In genomic region chr5:167489202-167489601, GRCh38 we compare ENCODE assay signal across 15 cellular contexts.
DNase-seq lines count a peak whose midpoint lies in the region; ATAC-seq and TF ChIP-seq lines count a peak whose summit lies in the region.
"Had no signal": no experiment of that assay in that cellular context is flagged by ENCODE, and none has a peak within 500 bp of the region (broad histone marks: within the 10 kb centered on the region; RNA-seq: fewer than 3 reads in every experiment).

No MANE protein-coding gene starts in this region.

- no peak overlapping the region for H3K56ac ChIP-seq in H9 (ENCODE audit: insufficient read length, low read depth, low read length)

- H2BK15ac ChIP-seq in H9 (ENCODE audit: low read depth, low read length) = no peak overlapping the region

- no peaks in the 10 kb centered on the region for H3K9me3 Mint-ChIP-seq in activated T-helper 1 cell treated with anti-CD3 and anti-CD28 coated beads, Interleukin-12 subunit alpha, Interleukin-12 subunit beta, Interleukin-2, Interleukin-4 antibody, amounts not matched to agents 30 ng/mL and 10 ng/mL and 1 ng/mL, durations not matched to agents 14 hours and 24 hours and 36 hours
- H3K9me3 Mint-ChIP-seq in GM23338 (no peaks in the 10 kb centered on the region), H9 (no peaks in the 10 kb centered on the region)

- no peak overlapping the region for H4K8ac ChIP-seq in H9 (replicated peaks; ENCODE audit: insufficient read length, low read depth, low read length)

- in situ Hi-C loops in astrocyte of the spinal cord (cut with HindIII; ENCODE audit: low sequenced_read_pairs) = no loop called here

- no peak overlapping the region for H2BK120ac ChIP-seq in H9 (ENCODE audit: low read depth, low read length, poor library complexity, severe bottlenecking)

- H3K36me3 ChIP-seq in GM23338 (ENCODE audit: insufficient read depth) = no peaks in the 10 kb centered on the region
- H3K36me3 ChIP-seq in Karpas-422 (ENCODE audit: insufficient read depth, low read length) = no peaks in the 10 kb centered on the region

- H3K18ac ChIP-seq in H9 (ENCODE audit: insufficient read length, low read depth, low read length) = no peak overlapping the region

- no peaks in the 10 kb centered on the region for H3K79me2 ChIP-seq in GM23338 (replicated peaks; ENCODE audit: insufficient read depth)
- no peaks in the 10 kb centered on the region for H3K79me2 ChIP-seq in Karpas-422 (ENCODE audit: low read length)
- no peaks in the 10 kb centered on the region for H3K79me2 ChIP-seq in H9 (ENCODE audit: insufficient read depth, low read length)

- H3K4me3 ChIP-seq in astrocyte of the spinal cord (ENCODE audit: low read depth, low read length) (no peak overlapping the region), GM23338 (no peak overlapping the region), Karpas-422 (ENCODE audit: low read length) (no peak overlapping the region)
- H3K4me3 ChIP-seq: K562 had no signal

- H4K91ac ChIP-seq in H9 (ENCODE audit: insufficient read length, low read depth, low read length) = no peak overlapping the region

- H3K23me2 ChIP-seq in H9 (ENCODE audit: insufficient read length, low read depth, low read length, poor library complexity, severe bottlenecking) = no peaks in the 10 kb centered on the region

- no peaks in the 10 kb centered on the region for H3K36me3 Mint-ChIP-seq in activated T-helper 1 cell treated with anti-CD3 and anti-CD28 coated beads, Interleukin-12 subunit alpha, Interleukin-12 subunit beta, Interleukin-2, Interleukin-4 antibody, amounts not matched to agents 30 ng/mL and 10 ng/mL and 1 ng/mL, durations not matched to agents 14 hours and 24 hours and 36 hours (ENCODE audit: low read depth)
- H3K36me3 Mint-ChIP-seq in GM23338 (ENCODE audit: low read depth) = no peaks in the 10 kb centered on the region
- no peaks in the 10 kb centered on the region for H3K36me3 Mint-ChIP-seq in H9 (ENCODE audit: insufficient read depth in 1 of 3, low read depth in 3 of 3)

- H3F3A ChIP-seq in GM23338 (replicated peaks; ENCODE audit: low read depth) = no peaks in the 10 kb centered on the region

- H3K4ac ChIP-seq in H9 (ENCODE audit: low read depth, low read length) = no peak overlapping the region

- no peak overlapping the region for H3K4me3 Mint-ChIP-seq in activated T-helper 1 cell treated with anti-CD3 and anti-CD28 coated beads, Interleukin-12 subunit alpha, Interleukin-12 subunit beta, Interleukin-2, Interleukin-4 antibody, amounts not matched to agents 30 ng/mL and 10 ng/mL and 1 ng/mL, durations not matched to agents 14 hours and 24 hours and 36 hours
- H3K4me3 Mint-ChIP-seq in GM23338 (no peak overlapping the region), H9 (no peak overlapping the region)

- H2BK20ac ChIP-seq in H9 (ENCODE audit: low read depth, low read length, poor library complexity, severe bottlenecking) = no peak overlapping the region

- H3K9me2 ChIP-seq in GM23338 (ENCODE audit: insufficient read depth) (0 out of 2 replicates have a peak, but pooled peaks cover 6% of the 10 kb centered on the region), Karpas-422 (replicated peaks; ENCODE audit: insufficient read depth, low read length) (peaks cover 3% of the 10 kb centered on the region; the same call in 1 of the 2 replicates)
- H3K9me2 ChIP-seq: SK-N-SH had no signal

- no peak overlapping the region for H2BK5ac ChIP-seq in H9 (ENCODE audit: insufficient read length, low read length)

- H3K9ac ChIP-seq in Karpas-422 (ENCODE audit: low read length) = no peak overlapping the region
- H3K9ac ChIP-seq in H9 (ENCODE audit: extremely low read depth, insufficient read length, low read length) = no peak overlapping the region
- H3K9ac ChIP-seq: SK-N-SH had no signal

- no peaks in the 10 kb centered on the region for H3K4me1 Mint-ChIP-seq in activated T-helper 1 cell treated with anti-CD3 and anti-CD28 coated beads, Interleukin-12 subunit alpha, Interleukin-12 subunit beta, Interleukin-2, Interleukin-4 antibody, amounts not matched to agents 30 ng/mL and 10 ng/mL and 1 ng/mL, durations not matched to agents 14 hours and 24 hours and 36 hours (ENCODE audit: low read depth)
- H3K4me1 Mint-ChIP-seq in GM23338 (no peaks in the 10 kb centered on the region), H9 (no peaks in the 10 kb centered on the region)

- no peak overlapping the region for H2BK12ac ChIP-seq in H9 (ENCODE audit: insufficient read length, low read depth, low read length)

- no peak overlapping the region for H3K27ac Mint-ChIP-seq in activated T-helper 1 cell treated with anti-CD3 and anti-CD28 coated beads, Interleukin-12 subunit alpha, Interleukin-12 subunit beta, Interleukin-2, Interleukin-4 antibody, amounts not matched to agents 30 ng/mL and 10 ng/mL and 1 ng/mL, durations not matched to agents 14 hours and 24 hours and 36 hours
- H3K27ac Mint-ChIP-seq in GM23338 = no peak overlapping the region
- no peak overlapping the region for H3K27ac Mint-ChIP-seq in H9

- no peak overlapping the region for H4K5ac ChIP-seq in H9 (ENCODE audit: insufficient read length, low read depth, low read length)

- peak; percentile 31 for DNase-seq in GM10248 (ENCODE audit: extremely low spot score)
- DNase-seq in GM20000 (ENCODE audit: low spot score) = peak; percentile 9
- DNase-seq in astrocyte of the spinal cord (ENCODE audit: low read depth, low spot score) = peak; percentile 48
- no peak for DNase-seq in activated T-helper 1 cell treated with anti-CD3 and anti-CD28 coated beads, Interleukin-12 subunit alpha, Interleukin-12 subunit beta, Interleukin-2, Interleukin-4 antibody, amounts not matched to agents 30 ng/mL and 10 ng/mL and 1 ng/mL, durations not matched to agents 14 hours and 24 hours and 36 hours (ENCODE audit: low spot score)
- no peak for DNase-seq in GM23338 (ENCODE audit: low spot score)
- no peak for DNase-seq in Karpas-422
- DNase-seq in H9 = no peak
- DNase-seq: activated CD8-positive, alpha-beta memory T cell treated with anti-CD3 and anti-CD28 coated beads for 24 hours; HCEC 1CT; SK-N-SH; stimulated activated CD4-positive, alpha-beta T cell treated with anti-CD3 and anti-CD28 coated beads, Interleukin-2, amount 100 ng/mL, for 48 hours had no signal

- H3K27me3 Mint-ChIP-seq in activated T-helper 1 cell treated with anti-CD3 and anti-CD28 coated beads, Interleukin-12 subunit alpha, Interleukin-12 subunit beta, Interleukin-2, Interleukin-4 antibody, amounts not matched to agents 30 ng/mL and 10 ng/mL and 1 ng/mL, durations not matched to agents 14 hours and 24 hours and 36 hours (ENCODE audit: insufficient read depth) = no peaks in the 10 kb centered on the region
- H3K27me3 Mint-ChIP-seq in GM23338 (ENCODE audit: insufficient read depth, low read depth, poor library complexity) (no peaks in the 10 kb centered on the region), H9 (ENCODE audit: low read depth) (no peaks in the 10 kb centered on the region)

- no peaks in the 10 kb centered on the region for H3K4me1 ChIP-seq in GM23338 (ENCODE audit: insufficient read depth)
- H3K4me1 ChIP-seq in Karpas-422 (ENCODE audit: low read length) = no peaks in the 10 kb centered on the region
- no peaks in the 10 kb centered on the region for H3K4me1 ChIP-seq in H9 (ENCODE audit: insufficient read depth, low read length)

- no peak overlapping the region for H3T11ph ChIP-seq in H9 (ENCODE audit: low read length)

- no peaks in the 10 kb centered on the region for H4K20me1 ChIP-seq in GM23338 (replicated peaks; ENCODE audit: insufficient read depth)
- H4K20me1 ChIP-seq in Karpas-422 (ENCODE audit: insufficient read depth, low read depth, low read length) = no peaks in the 10 kb centered on the region
- no peaks in the 10 kb centered on the region for H4K20me1 ChIP-seq in H9 (ENCODE audit: control insufficient read depth, insufficient read depth, insufficient read length)

- H3K4me2 ChIP-seq in GM23338 = no peak overlapping the region
- H3K4me2 ChIP-seq in Karpas-422 (ENCODE audit: low read depth, low read length, poor library complexity, severe bottlenecking) = no peak overlapping the region
- no peak overlapping the region for H3K4me2 ChIP-seq in H9 (ENCODE audit: insufficient read depth, insufficient read length, low read length)
- H3K4me2 ChIP-seq: SK-N-SH had no signal

- H2AK5ac ChIP-seq in H9 (ENCODE audit: insufficient read length, low read length) = no peak overlapping the region

- no peak overlapping the region for H3K23ac ChIP-seq in H9 (ENCODE audit: insufficient read length, low read depth, low read length)

- no peaks in the 10 kb centered on the region for H3K79me1 ChIP-seq in H9 (ENCODE audit: insufficient read depth, low read depth, low read length, poor library complexity, severe bottlenecking)

- ATAC-seq in HG03280 (IDR thresholded peaks at IDR 0.05; ENCODE audit: unreplicated experiment) (peak; percentile 47), GM23338 (no peak)
- ATAC-seq: K562, left lobe of liver had no signal

- no peak for TF ChIP-seq CTCF in GM10248 (IDR thresholded peaks at IDR 0.05; ENCODE audit: control extremely low read depth, extremely low read depth, low read depth, missing control alignments)
- no peak for TF ChIP-seq CTCF in GM20000 (IDR thresholded peaks at IDR 0.05; ENCODE audit: extremely low read depth, missing control alignments)
- TF ChIP-seq CTCF in astrocyte of the spinal cord (IDR thresholded peaks at IDR 0.05; ENCODE audit: low read depth, low read length) = no peak
- no peak for TF ChIP-seq CTCF in GM23338 (conservative IDR thresholded peaks at IDR 0.05; ENCODE audit: low read depth in 2 of 2)
- no peak for TF ChIP-seq CTCF in H9 (conservative IDR thresholded peaks at IDR 0.05)

- intact Hi-C loops in activated T-helper 1 cell treated with anti-CD3 and anti-CD28 coated beads, Interleukin-12 subunit alpha, Interleukin-12 subunit beta, Interleukin-2, Interleukin-4 antibody, amounts not matched to agents 30 ng/mL and 10 ng/mL and 1 ng/mL, durations not matched to agents 14 hours and 24 hours and 36 hours (cut with micrococcal nuclease) = no loop called here

- H3K27ac ChIP-seq in GM23338 (ENCODE audit: low read depth) (no peak overlapping the region), Karpas-422 (ENCODE audit: low read length) (no peak overlapping the region), H9 (ENCODE audit: insufficient read length, low read depth, low read length) (no peak overlapping the region)
- H3K27ac ChIP-seq: C4-2B had no signal

- H3K9me3 ChIP-seq in Karpas-422 (ENCODE audit: low read length) = no peaks in the 10 kb centered on the region
- no peaks in the 10 kb centered on the region for H3K9me3 ChIP-seq in H9 (ENCODE audit: control insufficient read depth, low read depth, low read length)
- H3K9me3 ChIP-seq: SK-N-SH had no signal

- H2AFZ ChIP-seq in GM23338 (no peak overlapping the region), Karpas-422 (ENCODE audit: low read length) (no peak overlapping the region), H9 (ENCODE audit: low read length) (no peak overlapping the region)

- POLR2A ChIA-PET in GM10248 (lab: Yijun Ruan, JAX) = no interaction called here

- CTCF ChIA-PET in GM10248 (lab: Yijun Ruan, JAX) = no interaction called here

- no peak overlapping the region for H3K14ac ChIP-seq in H9 (ENCODE audit: insufficient read depth, low read length)

- H3K27me3 ChIP-seq in GM23338 (ENCODE audit: insufficient read depth) (no peaks in the 10 kb centered on the region), Karpas-422 (ENCODE audit: low read length) (no peaks in the 10 kb centered on the region), H9 (ENCODE audit: insufficient read depth, low read length) (no peaks in the 10 kb centered on the region)

TF ChIP-seq in GM23338, 12 proteins besides CTCF, POLR2A, EP300 and RAD21:
- TF ChIP-seq STAT1 (IDR thresholded peaks at IDR 0.05; ENCODE audit: unreplicated experiment) = no peak

Comparison
In these comparisons a context has a peak if more than half of its experiments do, and no peak if none do; other contexts are left out.
1. DNase-seq: peak in GM10248 (single experiment), GM20000 (single experiment) and astrocyte of the spinal cord (single experiment); none in activated T-helper 1 cell treated with anti-CD3 and anti-CD28 coated beads, Interleukin-12 subunit alpha, Interleukin-12 subunit beta, Interleukin-2, Interleukin-4 antibody, amounts not matched to agents 30 ng/mL and 10 ng/mL and 1 ng/mL, durations not matched to agents 14 hours and 24 hours and 36 hours (single experiment), GM23338 (single experiment), Karpas-422 (single experiment) and H9 (single experiment).